In genomic region chr22:21000215-21000986, GRCh38 we compare ENCODE assay signal across 8 cellular contexts. TPM values are rescaled to one million over a fixed set of nuclear protein-coding genes. Genes with fewer than 3 reads are reported as not detected.
DNase-seq lines count a peak whose midpoint lies in the region; ATAC-seq, FAIRE-seq and TF ChIP-seq lines count a peak whose summit lies in the region.

No MANE protein-coding gene starts in this region.

- POLR2A ChIA-PET in RWPE1 (lab: Yijun Ruan, JAX; ENCODE audit: low non-redundant PET): no interaction called here

- peaks cover 27% of the 10 kb centered on the region for H3K4me1 ChIP-seq in psoas muscle

- H3K9me3 ChIP-seq in psoas muscle: no peaks in the 10 kb centered on the region

- peaks cover 0 to 53% of the 10 kb centered on the region in 2 donors for H3K36me3 ChIP-seq in psoas muscle (ENCODE audit: insufficient read depth in 1 of 2, low read depth in 1 of 2)

- FAIRE-seq in GM12892 (lab: Jason Lieb, UNC) (peak; percentile 9), HTR-8/SVneo (lab: Jason Lieb, UNC) (no peak)

- no peak for TF ChIP-seq CTCF in RWPE1 (conservative IDR thresholded peaks at IDR 0.05; ENCODE audit: low read depth)
- TF ChIP-seq CTCF in epithelial cell of esophagus (IDR thresholded peaks at IDR 0.05; ENCODE audit: insufficient read depth, low read depth, low read length, missing control alignments): no peak
- TF ChIP-seq CTCF in psoas muscle (IDR thresholded peaks at IDR 0.05): no peak

- intact Hi-C loops in psoas muscle (cut with DNase I): no loop called here

- DNase-seq in GM12892 (ENCODE audit: insufficient read length): no peak
- no peak for DNase-seq in RWPE1 (ENCODE audit: low spot score)
- DNase-seq in epithelial cell of esophagus (ENCODE audit: low read depth): peak; percentile 19
- DNase-seq in psoas muscle: no peak
- no peak for DNase-seq in DMS79 treated with DMSO at 0.1 percent for 48 hours (lab: John Stamatoyannopoulos, UW)
- DNase-seq in GF-D8 (lab: John Stamatoyannopoulos, UW): no peak
- no peak for DNase-seq in HTR-8/SVneo (ENCODE audit: insufficient read length, low spot score)

- TF ChIP-seq POLR2A in GM12892 (IDR thresholded peaks at IDR 0.05; ENCODE audit: low read depth, low read length): no peak; the same call in none of the 2 replicates

- H3K4me3 ChIP-seq in epithelial cell of esophagus (ENCODE audit: low read length) (peak overlapping the region; percentile 82), psoas muscle (peak overlapping the region; percentile 73)

- no peaks in the 10 kb centered on the region for H3K27me3 ChIP-seq in psoas muscle (ENCODE audit: insufficient read depth in 3 of 3, low read length in 2 of 3)

- H3K27ac ChIP-seq in RWPE1 (peak overlapping the region; percentile 99), psoas muscle (peak overlapping the region; percentile 92)

- no peak for ATAC-seq in psoas muscle
- no peak for ATAC-seq in GM21737 (IDR thresholded peaks at IDR 0.05; ENCODE audit: unreplicated experiment)

- WGBS in psoas muscle, 3 donors: 42 to 53% (median 48%) methylated on average over 21 of the region's 21 CpGs

- CTCF ChIA-PET in RWPE1 (lab: Yijun Ruan, JAX): no interaction called here

RNA-seq across cellular contexts. Expression of gene THAP7, which starts 1.5 kb away (rescaled TPM):
- polyA plus RNA-seq in GM12892 (2012; ENCODE audit: missing spikeins): 7.8 TPM
- total RNA-seq in psoas muscle: 10 to 100 TPM; 25.2 to 39.2 (median 28.6) TPM
- polyA plus RNA-seq in psoas muscle: 10 to 100 TPM; 48.9 to 67.5 (median 52.0) TPM

RNA-seq across cellular contexts. Expression of gene P2RX6, which starts 14.6 kb away (rescaled TPM):
- polyA plus RNA-seq in GM12892 (2012; ENCODE audit: missing spikeins): 0.08 TPM
- total RNA-seq in psoas muscle: 10 to 100 TPM; 23.7 to 47.7 (median 36.1) TPM
- polyA plus RNA-seq in psoas muscle: 10 to 100 TPM; 11.3 to 40.4 (median 26.2) TPM

RNA-seq across cellular contexts. Expression of gene LZTR1, which starts 18.3 kb away (rescaled TPM):
- 24.9 TPM for polyA plus RNA-seq in GM12892 (2012; ENCODE audit: missing spikeins)
- total RNA-seq in psoas muscle: 10 to 100 TPM; 23.4 to 37.1 (median 29.8) TPM
- 10 to 100 TPM; 17.1 to 30.8 (median 22.5) TPM for polyA plus RNA-seq in psoas muscle

RNA-seq across cellular contexts. Expression of gene SLC7A4, which starts 32.0 kb away (rescaled TPM):
- not detected for polyA plus RNA-seq in GM12892 (2012; ENCODE audit: missing spikeins)
- total RNA-seq in psoas muscle: under 1 TPM in 1 of 4 donors, not detected in 3; 0.08 TPM
- polyA plus RNA-seq in psoas muscle: under 1 TPM in 2 of 3 donors, not detected in 1; 0.10 to 0.87 TPM

RNA-seq across cellular contexts. Expression of gene AIFM3, which starts 33.3 kb away (rescaled TPM):
- polyA plus RNA-seq in GM12892 (2012; ENCODE audit: missing spikeins): not detected
- under 1 TPM; 0.25 to 0.74 (median 0.49) TPM for total RNA-seq in psoas muscle
- polyA plus RNA-seq in psoas muscle: under 1 TPM; 0.30 to 0.77 (median 0.53) TPM
